ENCODE assay signal across 22 cellular contexts in the genomic region with DNA sequence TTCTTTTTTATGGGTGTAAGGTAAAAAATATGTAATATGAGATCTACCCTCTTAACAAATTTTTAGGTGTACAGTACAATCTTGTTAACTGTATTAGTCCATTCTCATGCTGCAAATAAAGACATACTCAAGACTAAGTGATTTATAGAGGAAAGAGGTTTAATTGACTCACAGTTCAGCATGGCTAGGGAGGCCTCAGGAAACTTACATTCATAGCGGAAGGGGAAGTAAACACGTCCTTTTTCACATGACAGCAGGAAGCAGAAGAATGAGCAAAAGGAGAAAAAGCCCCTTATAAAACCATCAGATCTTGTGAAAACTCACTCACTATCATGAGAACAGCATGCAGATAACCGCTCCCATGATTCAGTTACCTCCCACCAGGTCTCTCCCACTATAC.
"Had no signal": no experiment of that assay in that cellular context is flagged by ENCODE, and none has a peak within 500 bp of the region (broad histone marks: within the 10 kb centered on the region; RNA-seq: fewer than 3 reads in every experiment).

No MANE protein-coding gene starts in this region.

- H3K4me2 ChIP-seq: hepatocyte had no signal

- H3K36me3 ChIP-seq: colonic mucosa, transverse colon had no signal

- H3K79me2 ChIP-seq: hepatocyte had no signal

- DNase-seq: activated B cell treated with CpG ODN at 0.5 μM for 24 hours; activated CD4-positive, alpha-beta T cell treated with anti-CD3 and anti-CD28 coated beads for 36 hours; activated CD4-positive, alpha-beta T cell treated with anti-CD3 and anti-CD28 coated beads, Interleukin-2, amount 50 U/mL, for 4 hours; activated naive CD4-positive, alpha-beta T cell; activated T-cell treated with anti-CD3 and anti-CD28 coated beads for 4 hours; activated T-cell treated with anti-CD3 and anti-CD28 coated beads, Interleukin-2, amount 50 U/mL, for 72 hours; anterior cingulate cortex; colonic mucosa; dorsolateral prefrontal cortex; effector memory CD4-positive, alpha-beta T cell; islet precursor cell; left ventricle myocardium inferior; posterior cingulate gyrus; right cardiac atrium; stimulated activated CD4-positive, alpha-beta T cell treated with anti-CD3 and anti-CD28 coated beads, Interleukin-15, amount 100 ng/mL, for 24 hours; stimulated activated naive CD4-positive, alpha-beta T cell treated with Interleukin-2 at 50 U/mL for 16 hours; T-helper 2 cell; testis; transverse colon had no signal

- FAIRE-seq: bronchial epithelial cell had no signal

- H3K4me3 ChIP-seq: colonic mucosa, dorsolateral prefrontal cortex, gastroesophageal sphincter, hepatocyte, left ventricle myocardium inferior, testis, transverse colon had no signal

- H2AFZ ChIP-seq: hepatocyte had no signal

- H3K27ac ChIP-seq: colonic mucosa, dorsolateral prefrontal cortex, gastroesophageal sphincter, hepatocyte, left ventricle myocardium inferior, testis, transverse colon had no signal

- H3K9me3 ChIP-seq: colonic mucosa, gastroesophageal sphincter, left ventricle myocardium inferior, testis, transverse colon had no signal

- H3K27me3 ChIP-seq: colonic mucosa, dorsolateral prefrontal cortex, gastroesophageal sphincter, hepatocyte, testis, transverse colon had no signal

- H3K4me1 ChIP-seq: colonic mucosa, gastroesophageal sphincter, testis, transverse colon had no signal

- ATAC-seq: activated CD4-positive, alpha-beta T cell treated with anti-CD3 and anti-CD28 coated beads for 36 hours; activated T-cell treated with anti-CD3 and anti-CD28 coated beads, Interleukin-2, amount 50 U/mL, for 72 hours; gastroesophageal sphincter; right cardiac atrium had no signal
